24 cellular contexts compared by ENCODE assay signal in genomic region chrX:37701588-37701987, GRCh38. TPM values are rescaled to one million over a fixed set of nuclear protein-coding genes. Genes with fewer than 3 reads are reported as not detected.
DNase-seq lines count a peak whose midpoint lies in the region; ATAC-seq, FAIRE-seq and TF ChIP-seq lines count a peak whose summit lies in the region.
"Had no signal": no experiment of that assay in that cellular context is flagged by ENCODE, and none has a peak within 500 bp of the region (broad histone marks: within the 10 kb centered on the region; RNA-seq: fewer than 3 reads in every experiment).

No MANE protein-coding gene starts in this region.

- H3K23me2 ChIP-seq in H1 (ENCODE audit: low read depth, low read length), result no peaks in the 10 kb centered on the region

- H3K56ac ChIP-seq in H1 (replicated peaks; ENCODE audit: insufficient read length, low read depth, low read length), result no peak overlapping the region

- POLR2A ChIA-PET in H1 (lab: Charles Lee; ENCODE audit: partially characterized antibody), result no interaction called here

- TF ChIP-seq RAD21 in H1 (IDR thresholded peaks at IDR 0.05 in 1 of 2, conservative IDR thresholded peaks at IDR 0.05 in 1 of 2; ENCODE audit: low read depth in 2 of 2, low read length in 2 of 2), result no peak

- no peak overlapping the region for H2AFZ ChIP-seq in H1 (ENCODE audit: low read length)

- no peaks in the 10 kb centered on the region for H3K36me3 ChIP-seq in heart right ventricle
- no peaks in the 10 kb centered on the region for H3K36me3 ChIP-seq in right atrium auricular region
- no peaks in the 10 kb centered on the region for H3K36me3 ChIP-seq in H1 (ENCODE audit: control insufficient read depth in 2 of 4, insufficient read depth in 4 of 4, low read length in 3 of 4)
- no peaks in the 10 kb centered on the region for H3K36me3 ChIP-seq in skeletal muscle tissue (ENCODE audit: control insufficient read depth in 3 of 3, insufficient read depth in 3 of 3, low read length in 3 of 3)
- H3K36me3 ChIP-seq: spleen, thoracic aorta, vagina, WERI-Rb-1 had no signal

- no peak for TF ChIP-seq EP300 in H1 (IDR thresholded peaks at IDR 0.05; ENCODE audit: borderline replicate concordance in 1 of 2, low read depth in 2 of 2, low read length in 2 of 2)

- H2BK5ac ChIP-seq in H1 (ENCODE audit: low read depth, low read length), result no peak overlapping the region

- H3K18ac ChIP-seq in H1 (ENCODE audit: extremely low read depth, low read length), result 0 out of 2 replicates have a peak overlapping the region, but pooled peaks have one; percentile 14

- DNase-seq in heart right ventricle, result no peak
- no peak for DNase-seq in right atrium auricular region (ENCODE audit: low spot score)
- peak; percentile 30 for DNase-seq in NCI-H2107 (lab: John Stamatoyannopoulos, UW)
- DNase-seq in H1 (ENCODE audit: low read depth in 1 of 2, low spot score in 2 of 2), result no peak
- no peak for DNase-seq in activated T-cell treated with anti-CD3 and anti-CD28 coated beads, Interleukin-2, amount 50 U/mL, for 1 hour
- DNase-seq: activated CD4-positive, alpha-beta T cell treated with anti-CD3 and anti-CD28 coated beads, Interleukin-2, amount 50 U/mL, for 4 hours; activated effector memory CD4-positive, alpha-beta T cell treated with Interleukin-2 at 50 U/mL for 16 hours; activated naive CD8-positive, alpha-beta T cell treated with anti-CD3 and anti-CD28 coated beads, Interleukin-2, amount 10 ng/mL, durations not matched to agents 7 days and 5 days; GDM1; kidney; mammary epithelial cell; NCI-H1105; NCI-H226; nucleus accumbens; spleen; stimulated activated CD4-positive, alpha-beta T cell treated with anti-CD3 and anti-CD28 coated beads, Interleukin-4, amount 100 ng/mL, for 1 hour; stimulated activated naive CD4-positive, alpha-beta T cell treated with Interleukin-2 at 50 U/mL for 16 hours; WERI-Rb-1 had no signal

- H4K5ac ChIP-seq in H1 (ENCODE audit: insufficient read length, low read depth, low read length), result no peak overlapping the region

- no peak for TF ChIP-seq POLR2A in H1 (IDR thresholded peaks at IDR 0.05; ENCODE audit: control extremely low read depth in 1 of 2, low read depth in 2 of 2, low read length in 2 of 2)

- H2BK15ac ChIP-seq in H1 (ENCODE audit: low read length), result no peak overlapping the region

- CTCF ChIA-PET in H1 (lab: Charles Lee; ENCODE audit: partially characterized antibody), result no interaction called here

- 46 to 68% methylated on average over 4 of the region's 4 CpGs for WGBS in heart right ventricle, 2 donors
- 11% methylated on average over 1 of the region's 4 CpGs; no CpG with 5 or more reads in 1 of the 2 experiments for WGBS in H1 (ENCODE audit: extremely low coverage in 1 of 2, insufficient coverage in 1 of 2, insufficient read length in 1 of 2, insufficient replicate concordance in 2 of 2, low coverage in 1 of 2, low lambda C conversion rate in 2 of 2, missing lambda C conversion rate in 1 of 2), 2 experiments

- H3K23ac ChIP-seq in H1 (ENCODE audit: insufficient read length), result no peak overlapping the region

- no peak overlapping the region for H3K4me2 ChIP-seq in H1 (ENCODE audit: insufficient read depth in 1 of 2, low read depth in 2 of 2, low read length in 2 of 2)

- H2AK5ac ChIP-seq in H1 (ENCODE audit: low read depth, low read length), result no peak overlapping the region

- intact Hi-C loops in heart right ventricle (cut with DNase I), result no loop called here

- H4K20me1 ChIP-seq in H1 (replicated peaks in 1 of 2; ENCODE audit: control insufficient read depth in 1 of 2, insufficient read depth in 2 of 2, low read length in 2 of 2), result no peaks in the 10 kb centered on the region

- H3K4ac ChIP-seq in H1 (replicated peaks; ENCODE audit: insufficient read length, low read depth, low read length), result no peak overlapping the region

- H3K14ac ChIP-seq in H1 (ENCODE audit: insufficient read length), result no peak overlapping the region

- H3K9ac ChIP-seq in H1 (replicated peaks in 1 of 4; ENCODE audit: extremely low read depth in 1 of 4, low read depth in 3 of 4, low read length in 3 of 4) (no peak overlapping the region), skeletal muscle tissue (ENCODE audit: low read depth in 1 of 3, low read length in 3 of 3) (peak overlapping the region; percentile 34 to 66 (median 51))

- no peaks in the 10 kb centered on the region for H3K79me1 ChIP-seq in H1 (ENCODE audit: low read depth, low read length)

- H2BK20ac ChIP-seq in H1 (ENCODE audit: low read length), result no peak overlapping the region

- no peak for TF ChIP-seq CTCF in heart right ventricle (IDR thresholded peaks at IDR 0.05)
- TF ChIP-seq CTCF in right atrium auricular region (IDR thresholded peaks at IDR 0.05), result no peak
- TF ChIP-seq CTCF in H1 (IDR thresholded peaks at IDR 0.05; ENCODE audit: control extremely low read depth in 1 of 3, insufficient read depth in 1 of 3, low read depth in 1 of 3, low read length in 3 of 3), result no peak

- H3K9me3 ChIP-seq in heart right ventricle, result no peaks in the 10 kb centered on the region
- H3K9me3 ChIP-seq in right atrium auricular region, result no peaks in the 10 kb centered on the region
- H3K9me3 ChIP-seq in H1 (ENCODE audit: insufficient read depth in 2 of 2, low read depth in 1 of 2, low read length in 1 of 2), result no peaks in the 10 kb centered on the region
- H3K9me3 ChIP-seq in skeletal muscle tissue (ENCODE audit: control insufficient read depth in 3 of 3, low read length in 3 of 3), result no peaks in the 10 kb centered on the region
- H3K9me3 ChIP-seq: spleen, thoracic aorta, vagina had no signal

- H3K4me1 ChIP-seq in heart right ventricle (peaks cover 0 to 4% (median 0%) of the 10 kb centered on the region in 9 donors), right atrium auricular region (no peaks in the 10 kb centered on the region), H1 (replicated peaks in 1 of 4; ENCODE audit: control insufficient read depth in 3 of 4, insufficient read depth in 4 of 4, low read length in 3 of 4) (no peaks in the 10 kb centered on the region), skeletal muscle tissue (ENCODE audit: control insufficient read depth in 3 of 3, insufficient read depth in 3 of 3, low read length in 3 of 3) (peaks cover 6 to 25% (median 9%) of the 10 kb centered on the region in 3 donors)
- H3K4me1 ChIP-seq: spleen, vagina had no signal

- H3K4me3 ChIP-seq in heart right ventricle (no peak overlapping the region), right atrium auricular region (no peak overlapping the region), H1 (ENCODE audit: extremely low read depth in 1 of 4, insufficient read depth in 2 of 4, low read depth in 3 of 4, low read length in 4 of 4) (no peak overlapping the region), skeletal muscle tissue (ENCODE audit: low read length in 3 of 3) (peak overlapping the region in 2 of 3 donors; percentile 12 to 23)
- H3K4me3 ChIP-seq: spleen, thoracic aorta, vagina had no signal

- no peak overlapping the region for H2BK120ac ChIP-seq in H1 (replicated peaks; ENCODE audit: low read depth, low read length)

- H3K27ac ChIP-seq in heart right ventricle (no peak overlapping the region), right atrium auricular region (peak overlapping the region in 1 of 2 donors; percentile 26), H1 (ENCODE audit: low read depth, low read length) (no peak overlapping the region), skeletal muscle tissue (ENCODE audit: low read depth, low read length) (peak overlapping the region; percentile 62)
- H3K27ac ChIP-seq: epithelial cell of prostate, HL-60, spleen, thoracic aorta, vagina, WERI-Rb-1 had no signal

- no peak overlapping the region for H4K91ac ChIP-seq in H1 (replicated peaks; ENCODE audit: insufficient read length, low read length)

- H4K8ac ChIP-seq in H1 (ENCODE audit: extremely low read depth, insufficient read depth, low read length), result no peak overlapping the region

- ATAC-seq in heart right ventricle (peak in 5 of 8 donors; percentile 33 to 79 (median 67)), GM21360 (IDR thresholded peaks at IDR 0.05; ENCODE audit: unreplicated experiment) (no peak)

- H2BK12ac ChIP-seq in H1 (ENCODE audit: low read depth, low read length), result no peak overlapping the region

- no peak for FAIRE-seq in H1 (lab: Jason Lieb, UNC)
- FAIRE-seq: kidney had no signal

- H3K79me2 ChIP-seq in H1 (ENCODE audit: control insufficient read depth in 1 of 2, insufficient read depth in 2 of 2, low read length in 2 of 2), result no peaks in the 10 kb centered on the region

- H3K27me3 ChIP-seq in heart right ventricle (no peaks in the 10 kb centered on the region), right atrium auricular region (peaks cover 0 to 3% of the 10 kb centered on the region in 2 donors), H1 (replicated peaks in 1 of 4; ENCODE audit: control insufficient read depth in 3 of 4, extremely low read depth in 1 of 4, insufficient read depth in 3 of 4, low read length in 3 of 4) (no peaks in the 10 kb centered on the region), skeletal muscle tissue (ENCODE audit: control insufficient read depth in 3 of 3, insufficient read depth in 3 of 3, low read length in 3 of 3) (no peaks in the 10 kb centered on the region)
- H3K27me3 ChIP-seq: vagina had no signal

TF ChIP-seq in H1, 55 proteins besides CTCF, POLR2A, EP300 and RAD21:
- no peak for TF ChIP-seq MAX (IDR thresholded peaks at IDR 0.05)
- TF ChIP-seq BCL11A (IDR thresholded peaks at IDR 0.05; ENCODE audit: low read depth in 2 of 2, low read length in 2 of 2), result no peak
- TF ChIP-seq SP2 (IDR thresholded peaks at IDR 0.05; ENCODE audit: low read length), result no peak
- TF ChIP-seq BACH1 (IDR thresholded peaks at IDR 0.05; ENCODE audit: low read length), result no peak

RNA-seq across cellular contexts. Expression of gene XK, which starts 16.0 kb away (rescaled TPM):
- 10 to 100 TPM in 1 of 10 donors, 1 to 10 TPM in 9; 5.3 to 10.1 (median 8.0) TPM for total RNA-seq in heart right ventricle
- 1 to 10 TPM; 1.8 TPM for polyA plus RNA-seq in heart right ventricle
- 10 to 100 TPM in 1 of 2 donors, 1 to 10 TPM in 1; 5.1 to 10.1 TPM for total RNA-seq in right atrium auricular region
- 0.84 and 1.1 TPM in 2 replicates for total RNA-seq in H1 (2021; fragmentation: NEBNext Ultra II Directional; extraction: Animal tissue kit (Norgen Biotek cat#: 25700))
- polyA plus RNA-seq in H1 (2011; rRNA removed), result 0.76 and 0.78 TPM in 2 replicates
- polyA plus RNA-seq in H1 (2011; cell fraction: cytosol; rRNA removed), result 0.69 TPM
- 0.64 TPM for polyA plus RNA-seq in H1 (2011; cell fraction: nucleus; rRNA removed)
- polyA plus RNA-seq in H1 (2012, experiment 1 of 2), result 0.32 to 0.61 TPM (median 0.51 TPM) in 4 replicates
- 0.07 TPM for polyA plus RNA-seq in H1 (2012, experiment 2 of 2)
- 0.81 TPM for polyA plus RNA-seq in H1 (2013, experiment 1 of 2)
- 0.92 TPM for polyA plus RNA-seq in H1 (2013, experiment 2 of 2)
- 1.4 and 1.7 TPM in 2 replicates for polyA minus RNA-seq in H1 (2011; rRNA and poly(A)+ RNA removed)
- 1.0 TPM for polyA minus RNA-seq in H1 (2011; cell fraction: cytosol; rRNA and poly(A)+ RNA removed)
- polyA minus RNA-seq in H1 (2011; cell fraction: nucleus; rRNA and poly(A)+ RNA removed), result 2.3 TPM
- total RNA-seq in skeletal muscle tissue, result 8.9 TPM

Comparison
In these comparisons a context has a peak if more than half of its experiments do, and no peak if none do; other contexts are left out.
1. H3K4me3 ChIP-seq: peak in skeletal muscle tissue (2 of 3); none in heart right ventricle (0 of 10), right atrium auricular region (0 of 2) and H1 (0 of 4).
2. H3K9ac ChIP-seq: peak in skeletal muscle tissue (3 of 3); none in H1 (0 of 4).